2 cellular contexts compared by ENCODE assay signal in the genomic region with DNA sequence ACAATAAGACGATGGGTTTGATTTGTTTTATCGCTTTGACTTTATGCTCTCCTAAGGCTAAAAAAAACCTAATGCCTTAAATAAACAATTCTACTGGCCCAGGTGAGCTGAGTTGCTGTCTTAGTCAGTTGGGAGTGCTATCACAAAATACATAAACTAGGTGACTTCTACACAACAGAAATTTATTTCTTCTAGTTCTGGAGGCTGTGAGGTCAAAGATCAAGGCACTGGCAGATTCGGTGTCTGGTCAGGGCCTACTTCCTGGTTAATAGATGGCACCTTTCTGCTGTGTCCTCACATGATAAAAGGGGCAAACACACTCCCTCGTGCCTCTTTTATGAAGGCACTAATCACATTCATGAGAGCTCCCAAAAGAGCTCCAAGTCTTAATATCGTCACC.
A peak's percentile ranks its signal among the peaks of the same experiment; 100 is the strongest.
TF ChIP-seq lines count a peak whose summit lies in the region.

No MANE protein-coding gene starts in this region.

TF ChIP-seq in K562, 482 proteins besides CTCF, POLR2A, EP300 and RAD21:
- no peak for TF ChIP-seq SIRT6 (IDR thresholded peaks at IDR 0.05; ENCODE audit: low read depth, low read length)
- TF ChIP-seq OTX1 (CRISPR knock-in tag; IDR thresholded peaks at IDR 0.05): no peak

TF ChIP-seq in HepG2, 621 proteins besides CTCF, POLR2A, EP300 and RAD21 (continues in another document):
- TF ChIP-seq, protein P1, sequence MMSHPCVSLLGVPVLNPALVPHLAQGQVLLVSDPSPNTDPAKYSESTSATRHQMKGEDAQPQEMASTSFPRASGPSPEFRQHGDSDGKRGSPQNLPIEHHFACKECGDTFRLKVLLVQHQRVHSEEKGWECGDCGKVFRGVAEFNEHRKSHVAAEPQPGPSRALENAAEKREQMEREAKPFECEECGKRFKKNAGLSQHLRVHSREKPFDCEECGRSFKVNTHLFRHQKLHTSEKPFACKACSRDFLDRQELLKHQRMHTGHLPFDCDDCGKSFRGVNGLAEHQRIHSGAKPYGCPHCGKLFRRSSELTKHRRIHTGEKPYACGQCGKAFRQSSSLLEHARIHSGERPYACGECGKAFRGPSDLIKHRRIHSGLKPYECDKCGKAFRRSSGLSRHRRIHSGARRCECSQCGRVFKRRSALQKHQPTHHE (CRISPR knock-in tag; IDR thresholded peaks at IDR 0.05; ENCODE audit: borderline replicate concordance): no peak
- TF ChIP-seq ZNF674 (CRISPR knock-in tag; IDR thresholded peaks at IDR 0.05; ENCODE audit: low read depth) (no peak), SP4 (CRISPR knock-in tag; IDR thresholded peaks at IDR 0.05) (no peak), SATB2 (CRISPR knock-in tag; IDR thresholded peaks at IDR 0.05) (no peak), NKX3-1 (CRISPR knock-in tag; IDR thresholded peaks at IDR 0.05) (no peak), TSC22D2 (CRISPR knock-in tag; IDR thresholded peaks at IDR 0.05; ENCODE audit: borderline replicate concordance) (no peak), SKI (IDR thresholded peaks at IDR 0.05; ENCODE audit: partially characterized antibody) (no peak), HOXD1 (CRISPR knock-in tag; IDR thresholded peaks at IDR 0.05) (no peak), ZNF749 (CRISPR knock-in tag; IDR thresholded peaks at IDR 0.05; ENCODE audit: borderline replicate concordance) (no peak), NR2F1 (CRISPR knock-in tag; IDR thresholded peaks at IDR 0.05) (peak in 1 of 2 experiments; percentile 27; a peak in 1 of 4 replicates), ZBTB21 (CRISPR knock-in tag; IDR thresholded peaks at IDR 0.05) (no peak), ZNF75D (CRISPR knock-in tag; IDR thresholded peaks at IDR 0.05; ENCODE audit: borderline replicate concordance) (no peak), PBX2 (CRISPR knock-in tag; IDR thresholded peaks at IDR 0.05) (no peak), PRMT3 (CRISPR knock-in tag; IDR thresholded peaks at IDR 0.05; ENCODE audit: borderline replicate concordance, low read depth) (no peak), ZNF468 (CRISPR knock-in tag; IDR thresholded peaks at IDR 0.05) (no peak), EEA1 (CRISPR knock-in tag; IDR thresholded peaks at IDR 0.05; ENCODE audit: borderline replicate concordance) (no peak), RFXANK (CRISPR knock-in tag; IDR thresholded peaks at IDR 0.05) (no peak), ZNF773 (CRISPR knock-in tag; IDR thresholded peaks at IDR 0.05; ENCODE audit: borderline replicate concordance) (no peak), YEATS4 (CRISPR knock-in tag; IDR thresholded peaks at IDR 0.05; ENCODE audit: borderline replicate concordance) (no peak), GTF3A (CRISPR knock-in tag; conservative IDR thresholded peaks at IDR 0.05) (no peak), ZNF660 (CRISPR knock-in tag; IDR thresholded peaks at IDR 0.05; ENCODE audit: borderline replicate concordance, low read depth) (no peak), RELA (CRISPR knock-in tag; IDR thresholded peaks at IDR 0.05) (no peak), RBAK (CRISPR knock-in tag; IDR thresholded peaks at IDR 0.05) (no peak), KAT7 (CRISPR knock-in tag; IDR thresholded peaks at IDR 0.05; ENCODE audit: borderline replicate concordance) (no peak), IKZF1 (IDR thresholded peaks at IDR 0.05) (no peak), ELF1 (CRISPR knock-in tag; IDR thresholded peaks at IDR 0.05) (peak; percentile 57; the same call in 1 of the 2 replicates), ZNF430 (CRISPR knock-in tag; IDR thresholded peaks at IDR 0.05) (no peak), HNRNPH1 (optimal IDR thresholded peaks at IDR 0.05; ENCODE audit: low read depth, low read length) (no peak), GATAD2A (CRISPR knock-in tag; IDR thresholded peaks at IDR 0.05) (no peak), ZNF350 (CRISPR knock-in tag; IDR thresholded peaks at IDR 0.05; ENCODE audit: borderline replicate concordance, low read depth) (no peak), SRY (CRISPR knock-in tag; IDR thresholded peaks at IDR 0.05) (no peak), ZNF207 (IDR thresholded peaks at IDR 0.05; ENCODE audit: borderline replicate concordance) (no peak), HNRNPL (IDR thresholded peaks at IDR 0.05; ENCODE audit: low read depth, low read length) (no peak), ZHX1 (CRISPR knock-in tag; IDR thresholded peaks at IDR 0.05; ENCODE audit: low read depth) (no peak), JDP2 (CRISPR knock-in tag; IDR thresholded peaks at IDR 0.05; ENCODE audit: borderline replicate concordance) (no peak), ZNF567 (CRISPR knock-in tag; IDR thresholded peaks at IDR 0.05; ENCODE audit: borderline replicate concordance) (no peak), KLF11 (CRISPR knock-in tag; IDR thresholded peaks at IDR 0.05) (no peak), FOXC1 (CRISPR knock-in tag; IDR thresholded peaks at IDR 0.05; ENCODE audit: borderline replicate concordance) (no peak), PCBP1 (IDR thresholded peaks at IDR 0.05; ENCODE audit: borderline replicate concordance, low read depth, low read length) (no peak), NBN (conservative IDR thresholded peaks at IDR 0.05) (no peak), DNMT1 (CRISPR knock-in tag; IDR thresholded peaks at IDR 0.05) (no peak), ZFY (CRISPR knock-in tag; IDR thresholded peaks at IDR 0.05) (0 out of 2 replicates have a peak, but pooled peaks have one; percentile 18), NCOR1 (IDR thresholded peaks at IDR 0.05; ENCODE audit: borderline replicate concordance, low read length) (no peak), ZNF292 (CRISPR knock-in tag; IDR thresholded peaks at IDR 0.05; ENCODE audit: borderline replicate concordance, low read depth) (no peak), CAMTA2 (CRISPR knock-in tag; IDR thresholded peaks at IDR 0.05; ENCODE audit: borderline replicate concordance) (no peak)
- TF ChIP-seq, protein P2, sequence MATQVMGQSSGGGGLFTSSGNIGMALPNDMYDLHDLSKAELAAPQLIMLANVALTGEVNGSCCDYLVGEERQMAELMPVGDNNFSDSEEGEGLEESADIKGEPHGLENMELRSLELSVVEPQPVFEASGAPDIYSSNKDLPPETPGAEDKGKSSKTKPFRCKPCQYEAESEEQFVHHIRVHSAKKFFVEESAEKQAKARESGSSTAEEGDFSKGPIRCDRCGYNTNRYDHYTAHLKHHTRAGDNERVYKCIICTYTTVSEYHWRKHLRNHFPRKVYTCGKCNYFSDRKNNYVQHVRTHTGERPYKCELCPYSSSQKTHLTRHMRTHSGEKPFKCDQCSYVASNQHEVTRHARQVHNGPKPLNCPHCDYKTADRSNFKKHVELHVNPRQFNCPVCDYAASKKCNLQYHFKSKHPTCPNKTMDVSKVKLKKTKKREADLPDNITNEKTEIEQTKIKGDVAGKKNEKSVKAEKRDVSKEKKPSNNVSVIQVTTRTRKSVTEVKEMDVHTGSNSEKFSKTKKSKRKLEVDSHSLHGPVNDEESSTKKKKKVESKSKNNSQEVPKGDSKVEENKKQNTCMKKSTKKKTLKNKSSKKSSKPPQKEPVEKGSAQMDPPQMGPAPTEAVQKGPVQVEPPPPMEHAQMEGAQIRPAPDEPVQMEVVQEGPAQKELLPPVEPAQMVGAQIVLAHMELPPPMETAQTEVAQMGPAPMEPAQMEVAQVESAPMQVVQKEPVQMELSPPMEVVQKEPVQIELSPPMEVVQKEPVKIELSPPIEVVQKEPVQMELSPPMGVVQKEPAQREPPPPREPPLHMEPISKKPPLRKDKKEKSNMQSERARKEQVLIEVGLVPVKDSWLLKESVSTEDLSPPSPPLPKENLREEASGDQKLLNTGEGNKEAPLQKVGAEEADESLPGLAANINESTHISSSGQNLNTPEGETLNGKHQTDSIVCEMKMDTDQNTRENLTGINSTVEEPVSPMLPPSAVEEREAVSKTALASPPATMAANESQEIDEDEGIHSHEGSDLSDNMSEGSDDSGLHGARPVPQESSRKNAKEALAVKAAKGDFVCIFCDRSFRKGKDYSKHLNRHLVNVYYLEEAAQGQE (IDR thresholded peaks at IDR 0.05; ENCODE audit: borderline replicate concordance in 1 of 2, low read depth in 1 of 2, low read length in 2 of 2): no peak
- TF ChIP-seq, protein P3, sequence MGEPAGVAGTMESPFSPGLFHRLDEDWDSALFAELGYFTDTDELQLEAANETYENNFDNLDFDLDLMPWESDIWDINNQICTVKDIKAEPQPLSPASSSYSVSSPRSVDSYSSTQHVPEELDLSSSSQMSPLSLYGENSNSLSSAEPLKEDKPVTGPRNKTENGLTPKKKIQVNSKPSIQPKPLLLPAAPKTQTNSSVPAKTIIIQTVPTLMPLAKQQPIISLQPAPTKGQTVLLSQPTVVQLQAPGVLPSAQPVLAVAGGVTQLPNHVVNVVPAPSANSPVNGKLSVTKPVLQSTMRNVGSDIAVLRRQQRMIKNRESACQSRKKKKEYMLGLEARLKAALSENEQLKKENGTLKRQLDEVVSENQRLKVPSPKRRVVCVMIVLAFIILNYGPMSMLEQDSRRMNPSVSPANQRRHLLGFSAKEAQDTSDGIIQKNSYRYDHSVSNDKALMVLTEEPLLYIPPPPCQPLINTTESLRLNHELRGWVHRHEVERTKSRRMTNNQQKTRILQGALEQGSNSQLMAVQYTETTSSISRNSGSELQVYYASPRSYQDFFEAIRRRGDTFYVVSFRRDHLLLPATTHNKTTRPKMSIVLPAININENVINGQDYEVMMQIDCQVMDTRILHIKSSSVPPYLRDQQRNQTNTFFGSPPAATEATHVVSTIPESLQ (CRISPR knock-in tag; conservative IDR thresholded peaks at IDR 0.05): no peak
- TF ChIP-seq, protein P4, sequence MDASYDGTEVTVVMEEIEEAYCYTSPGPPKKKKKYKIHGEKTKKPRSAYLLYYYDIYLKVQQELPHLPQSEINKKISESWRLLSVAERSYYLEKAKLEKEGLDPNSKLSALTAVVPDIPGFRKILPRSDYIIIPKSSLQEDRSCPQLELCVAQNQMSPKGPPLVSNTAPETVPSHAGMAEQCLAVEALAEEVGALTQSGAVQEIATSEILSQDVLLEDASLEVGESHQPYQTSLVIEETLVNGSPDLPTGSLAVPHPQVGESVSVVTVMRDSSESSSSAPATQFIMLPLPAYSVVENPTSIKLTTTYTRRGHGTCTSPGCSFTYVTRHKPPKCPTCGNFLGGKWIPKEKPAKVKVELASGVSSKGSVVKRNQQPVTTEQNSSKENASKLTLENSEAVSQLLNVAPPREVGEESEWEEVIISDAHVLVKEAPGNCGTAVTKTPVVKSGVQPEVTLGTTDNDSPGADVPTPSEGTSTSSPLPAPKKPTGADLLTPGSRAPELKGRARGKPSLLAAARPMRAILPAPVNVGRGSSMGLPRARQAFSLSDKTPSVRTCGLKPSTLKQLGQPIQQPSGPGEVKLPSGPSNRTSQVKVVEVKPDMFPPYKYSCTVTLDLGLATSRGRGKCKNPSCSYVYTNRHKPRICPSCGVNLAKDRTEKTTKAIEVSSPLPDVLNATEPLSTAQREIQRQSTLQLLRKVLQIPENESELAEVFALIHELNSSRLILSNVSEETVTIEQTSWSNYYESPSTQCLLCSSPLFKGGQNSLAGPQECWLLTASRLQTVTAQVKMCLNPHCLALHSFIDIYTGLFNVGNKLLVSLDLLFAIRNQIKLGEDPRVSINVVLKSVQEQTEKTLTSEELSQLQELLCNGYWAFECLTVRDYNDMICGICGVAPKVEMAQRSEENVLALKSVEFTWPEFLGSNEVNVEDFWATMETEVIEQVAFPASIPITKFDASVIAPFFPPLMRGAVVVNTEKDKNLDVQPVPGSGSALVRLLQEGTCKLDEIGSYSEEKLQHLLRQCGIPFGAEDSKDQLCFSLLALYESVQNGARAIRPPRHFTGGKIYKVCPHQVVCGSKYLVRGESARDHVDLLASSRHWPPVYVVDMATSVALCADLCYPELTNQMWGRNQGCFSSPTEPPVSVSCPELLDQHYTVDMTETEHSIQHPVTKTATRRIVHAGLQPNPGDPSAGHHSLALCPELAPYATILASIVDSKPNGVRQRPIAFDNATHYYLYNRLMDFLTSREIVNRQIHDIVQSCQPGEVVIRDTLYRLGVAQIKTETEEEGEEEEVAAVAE (CRISPR knock-in tag; IDR thresholded peaks at IDR 0.05; ENCODE audit: borderline replicate concordance): no peak
